In the genomic region with DNA sequence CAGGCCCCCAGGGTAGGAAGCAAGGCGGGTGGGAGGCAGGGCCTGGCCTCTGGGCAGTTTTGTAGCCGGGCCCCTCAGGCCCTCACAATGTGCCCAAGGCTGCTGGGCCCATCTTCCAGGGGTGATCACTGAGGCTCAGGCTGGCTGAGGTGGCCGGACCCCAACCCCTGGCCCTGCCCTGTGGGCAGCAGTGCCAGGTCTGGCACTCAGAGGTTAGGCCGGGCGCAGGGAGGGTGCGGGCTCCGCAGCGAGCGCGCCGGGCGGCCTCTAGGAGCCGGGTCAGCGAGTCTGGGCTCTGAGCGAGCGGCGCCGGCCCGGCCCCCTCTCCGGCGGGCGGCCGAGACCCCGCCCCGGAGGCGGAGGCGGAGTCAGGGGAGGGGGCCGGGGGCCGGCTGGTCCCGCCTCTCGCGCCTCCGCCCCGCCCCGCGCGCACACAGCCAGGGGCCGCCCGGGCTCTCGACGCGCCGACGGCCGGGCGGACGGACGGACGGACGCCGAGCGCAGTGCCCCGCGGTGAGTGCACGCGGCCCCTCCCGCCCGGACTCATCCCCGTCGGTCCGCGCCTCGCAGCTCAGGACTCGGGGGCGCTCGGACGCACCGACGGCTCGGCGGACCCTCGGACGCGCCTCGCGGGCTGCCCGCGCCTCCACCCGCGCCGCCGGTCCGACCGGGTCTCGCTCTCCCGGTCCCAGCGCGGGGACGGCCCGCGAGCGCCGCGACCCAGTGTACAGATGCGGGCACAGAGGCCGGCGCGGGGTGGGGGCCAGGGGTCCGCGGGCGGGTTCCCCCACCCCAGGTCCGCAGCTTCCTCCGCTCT, we compare ENCODE assay signal across 9 cellular contexts. TPM values are rescaled to one million over a fixed set of nuclear protein-coding genes. Genes with fewer than 3 reads are reported as not detected.
DNase-seq lines count a peak whose midpoint lies in the region; ATAC-seq and TF ChIP-seq lines count a peak whose summit lies in the region.
"Had no signal": no experiment of that assay in that cellular context is flagged by ENCODE, and none has a peak within 500 bp of the region (broad histone marks: within the 10 kb centered on the region; RNA-seq: fewer than 3 reads in every experiment).

TSS of gene FBLN2 (plus strand) at position 430 of the 817 bp plus-strand sequence. CDS start 21,231 bp downstream, outside the sequence.

- peaks cover 21% of the 10 kb centered on the region for H3K4me1 Mint-ChIP-seq in activated T-helper 17 cell treated with anti-CD3 and anti-CD28 coated beads, Interleukin-2, amount 50 U/mL, for 72 hours
- H3K4me1 Mint-ChIP-seq in progenitor cell of endocrine pancreas (ENCODE audit: low read depth) (peaks cover 7% of the 10 kb centered on the region), Calu3 (ENCODE audit: low read depth, unreplicated experiment) (peaks cover 7% of the 10 kb centered on the region)

- H3K4me3 Mint-ChIP-seq in activated T-helper 17 cell treated with anti-CD3 and anti-CD28 coated beads, Interleukin-2, amount 50 U/mL, for 72 hours, result peak within 1 kb of the TSS; percentile 60
- H3K4me3 Mint-ChIP-seq in progenitor cell of endocrine pancreas (ENCODE audit: low read depth) (peak within 1 kb of the TSS; percentile 68), Calu3 (ENCODE audit: low read depth, unreplicated experiment) (no peak within 1 kb of the TSS)

- ATAC-seq in activated T-helper 17 cell treated with anti-CD3 and anti-CD28 coated beads, Interleukin-2, amount 50 U/mL, for 72 hours (replicated peaks), result no peak
- ATAC-seq in Right ventricle myocardium superior (ENCODE audit: poor library complexity), result peak; percentile 83
- no peak for ATAC-seq in GM19351 (IDR thresholded peaks at IDR 0.05; ENCODE audit: unreplicated experiment)

- TF ChIP-seq CTCF in progenitor cell of endocrine pancreas (IDR thresholded peaks at IDR 0.05; ENCODE audit: unreplicated experiment) (no peak), Calu3 (IDR thresholded peaks at IDR 0.05; ENCODE audit: unreplicated experiment) (no peak)

- no peaks in the 10 kb centered on the region for H3K9me3 Mint-ChIP-seq in activated T-helper 17 cell treated with anti-CD3 and anti-CD28 coated beads, Interleukin-2, amount 50 U/mL, for 72 hours
- H3K9me3 Mint-ChIP-seq in progenitor cell of endocrine pancreas (ENCODE audit: low read depth) (no peaks in the 10 kb centered on the region), Calu3 (ENCODE audit: low read depth, unreplicated experiment) (no peaks in the 10 kb centered on the region)

- BruUV-seq in Calu3 (replicated peaks; lab: Mats Ljungman, UMichigan), result no TSS peak

- no peak within 1 kb of the TSS for H3K27ac Mint-ChIP-seq in activated T-helper 17 cell treated with anti-CD3 and anti-CD28 coated beads, Interleukin-2, amount 50 U/mL, for 72 hours
- H3K27ac Mint-ChIP-seq in progenitor cell of endocrine pancreas (peak within 1 kb of the TSS; percentile 79), Calu3 (ENCODE audit: unreplicated experiment) (no peak within 1 kb of the TSS)

- peaks cover 45% of the 10 kb centered on the region for H3K27me3 Mint-ChIP-seq in activated T-helper 17 cell treated with anti-CD3 and anti-CD28 coated beads, Interleukin-2, amount 50 U/mL, for 72 hours
- H3K27me3 Mint-ChIP-seq in progenitor cell of endocrine pancreas (peaks cover 68% of the 10 kb centered on the region), Calu3 (ENCODE audit: unreplicated experiment) (peaks cover 34% of the 10 kb centered on the region)

- CTCF ChIA-PET in Calu3 (lab: Charles Lee), result no interaction called here

- intact Hi-C loops in Right ventricle myocardium superior (cut with DNase I) (no loop called here), Calu3 (cut with micrococcal nuclease; ENCODE audit: unreplicated experiment) (no loop called here)

- DNase-seq in NCI-H2029 (lab: John Stamatoyannopoulos, UW) (peak; percentile 13), NCI-H2029 treated with DMSO at 0.1 percent for 48 hours (lab: John Stamatoyannopoulos, UW) (no peak), Right ventricle myocardium superior (peak; percentile 75), progenitor cell of endocrine pancreas (ENCODE audit: low spot score, unreplicated experiment) (peak; percentile 54), Calu3 (no peak), DMS153 treated with DMSO at 0.1 percent for 48 hours (lab: John Stamatoyannopoulos, UW; ENCODE audit: unreplicated experiment) (no peak)

- H3K36me3 Mint-ChIP-seq in activated T-helper 17 cell treated with anti-CD3 and anti-CD28 coated beads, Interleukin-2, amount 50 U/mL, for 72 hours (ENCODE audit: low read depth), result peaks cover 5% of the 10 kb centered on the region
- H3K36me3 Mint-ChIP-seq in progenitor cell of endocrine pancreas (ENCODE audit: insufficient read depth) (no peaks in the 10 kb centered on the region), Calu3 (ENCODE audit: insufficient read depth, unreplicated experiment) (no peaks in the 10 kb centered on the region)

RNA-seq across cellular contexts. Expression of gene FBLN2, which starts in this region (rescaled TPM):
- under 1 TPM in 1 of 2 donors, not detected in 1; 0.19 TPM for total RNA-seq in activated T-helper 17 cell treated with anti-CD3 and anti-CD28 coated beads, Interleukin-2, amount 50 U/mL, for 72 hours
- total RNA-seq in Right ventricle myocardium superior (69.7 TPM), progenitor cell of endocrine pancreas (5.8 and 14.1 TPM in 2 replicates), Calu3 (2022) (not detected in 2 replicates)
- total RNA-seq: T-helper 2 cell treated with Interferon-gamma antibody and Interleukin-4, amounts not matched to agents 100 ng/mL and 5 ng/mL, for 36 hours had no signal

Comparison
In these comparisons a context has a peak if more than half of its experiments do, and no peak if none do; other contexts are left out.
1. DNase-seq: peak in NCI-H2029 (single experiment), Right ventricle myocardium superior (single experiment) and progenitor cell of endocrine pancreas (single experiment); none in NCI-H2029 treated with DMSO at 0.1 percent for 48 hours (single experiment), Calu3 (single experiment) and DMS153 treated with DMSO at 0.1 percent for 48 hours (single experiment).